ENCODE assay signal across 23 cellular contexts in genomic region chr21:41256771-41257702, GRCh38. TPM values are rescaled to one million over a fixed set of nuclear protein-coding genes. Genes with fewer than 3 reads are reported as not detected.
"Had no signal": no experiment of that assay in that cellular context is flagged by ENCODE, and none has a peak within 500 bp of the region (broad histone marks: within the 10 kb centered on the region; RNA-seq: fewer than 3 reads in every experiment).

No MANE protein-coding gene starts in this region.

- H3K4me3 Mint-ChIP-seq: IgD-negative memory B cell had no signal

- DNase-seq: Kasumi-1, MV-4-11, NCI-H1048, NCI-H1105, NCI-H1436 treated with DMSO at 0.1 percent for 48 hours, NCI-H2029, NCI-H2081 treated with DMSO at 0.1 percent for 48 hours, NCI-H2171, NCI-H226, NCI-H446, NCI-H510A, NCI-H524 treated with DMSO at 0.1 percent for 48 hours, NCI-H69, NCI-H774, SHP77, SK-N-SH, SW 1271 had no signal

- H3K4me3 ChIP-seq: K562 had no signal

- H3K27me3 Mint-ChIP-seq: IgD-negative memory B cell had no signal

- ATAC-seq: K562, Panc1 had no signal

- H3K27ac Mint-ChIP-seq: IgD-negative memory B cell had no signal

- H3K27ac ChIP-seq: KMS-11, RWPE1 had no signal

- H3K9ac ChIP-seq: KMS-11, SK-N-SH had no signal

- H3K9me3 ChIP-seq: SK-N-SH had no signal

- H3K9me2 ChIP-seq: SK-N-SH had no signal

- H3K4me2 ChIP-seq: KMS-11, SK-N-SH had no signal

RNA-seq across cellular contexts. Expression of gene FAM3B, which starts 59.6 kb away (rescaled TPM):
- total RNA-seq: SK-MEL-5 had no signal
- polyA plus RNA-seq: IgD-negative memory B cell, SK-N-SH had no signal
